Comparison of ENCODE assay signal across 8 cellular contexts in the genomic region with DNA sequence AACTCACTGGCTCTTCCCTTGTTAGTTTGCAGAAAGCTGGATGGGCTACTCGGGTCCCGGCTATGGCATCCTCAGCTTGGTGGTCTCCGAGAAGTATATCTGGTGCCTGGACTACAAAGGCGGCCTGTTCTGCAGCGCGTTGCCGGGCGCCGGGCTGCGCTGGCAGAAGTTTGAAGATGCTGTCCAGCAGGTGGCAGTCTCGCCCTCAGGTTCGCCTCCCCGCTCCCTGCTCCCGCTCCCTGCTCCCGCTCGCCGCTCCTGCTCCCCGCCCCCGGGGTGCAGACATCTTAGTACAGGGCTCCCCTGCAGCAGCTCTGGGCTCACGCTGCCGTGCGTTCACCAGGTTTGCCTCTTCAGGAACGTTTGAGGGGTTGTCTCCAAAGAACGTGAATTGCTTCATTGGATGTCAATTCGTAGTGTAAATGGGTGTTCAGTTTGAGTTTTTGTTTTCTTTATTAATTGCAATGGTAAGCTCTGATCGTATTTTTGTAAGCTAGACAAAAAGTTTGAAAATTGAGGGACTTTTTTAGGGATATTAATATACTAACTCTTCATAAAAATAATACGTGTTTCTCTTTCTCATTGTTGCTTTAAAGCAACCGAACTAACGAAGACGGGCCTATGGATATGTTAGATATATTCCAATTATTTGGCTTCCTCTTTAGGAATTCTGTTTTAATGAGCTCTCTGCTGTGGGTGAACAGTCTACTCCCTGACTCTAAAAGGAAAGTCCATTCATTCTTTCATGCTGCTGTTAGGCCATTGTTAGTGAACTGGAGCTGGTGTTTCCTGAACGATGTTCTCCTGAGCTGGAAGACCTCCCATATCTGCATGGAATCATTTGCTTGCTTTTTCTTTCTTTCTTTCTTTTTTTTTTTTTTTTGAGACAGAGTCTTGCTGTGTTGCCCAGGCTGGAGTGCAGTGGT.
DNase-seq lines count a peak whose midpoint lies in the region; ATAC-seq, FAIRE-seq and TF ChIP-seq lines count a peak whose summit lies in the region.

No MANE protein-coding gene starts in this region.

- TF ChIP-seq CTCF in endothelial cell of umbilical vein (IDR thresholded peaks at IDR 0.05; ENCODE audit: extremely low read depth in 1 of 2, insufficient read depth in 1 of 2, low read depth in 1 of 2, low read length in 2 of 2), result peak; percentile 79 to 84

- H3K27me3 Mint-ChIP-seq in CD4-positive, alpha-beta memory T cell, result no peaks in the 10 kb centered on the region

- peak in 4 of 5 donors; percentile 38 to 65 (median 48) for DNase-seq in CD4-positive, alpha-beta memory T cell
- DNase-seq in NOMO-1 (lab: John Stamatoyannopoulos, UW; ENCODE audit: unreplicated experiment in 2 of 2), result peak; percentile 16 to 34
- peak; percentile 61 for DNase-seq in activated CD8-positive, alpha-beta memory T cell treated with anti-CD3 and anti-CD28 coated beads, Interleukin-2, amount 50 U/mL, for 4 hours
- DNase-seq in endothelial cell of umbilical vein (ENCODE audit: low read depth, low spot score), result peak; percentile 73
- DNase-seq in middle frontal gyrus (ENCODE audit: extremely low spot score, low spot score), result peak; percentile 77
- DNase-seq in stimulated activated CD8-positive, alpha-beta memory T cell treated with anti-CD3 and anti-CD28 coated beads, Interleukin-15, amount 100 ng/mL, for 24 hours (ENCODE audit: low read depth), result peak; percentile 38

- no peak overlapping the region for H3K27ac ChIP-seq in CD4-positive, alpha-beta memory T cell (ENCODE audit: low read depth, low read length)
- no peak overlapping the region for H3K27ac ChIP-seq in endothelial cell of umbilical vein (ENCODE audit: insufficient read depth, low read depth, low read length)

- no peaks in the 10 kb centered on the region for H3K79me2 ChIP-seq in endothelial cell of umbilical vein (ENCODE audit: control insufficient read depth, insufficient read depth, low read length)

- H3K27ac Mint-ChIP-seq in CD4-positive, alpha-beta memory T cell, result peak overlapping the region in 1 of 7 donors; percentile 80

- peak; percentile 84 for FAIRE-seq in endothelial cell of umbilical vein (lab: Jason Lieb, UNC)

- H3K9me1 ChIP-seq in endothelial cell of umbilical vein (replicated peaks; ENCODE audit: control insufficient read depth, extremely low read depth, insufficient read depth, low read length), result no peaks in the 10 kb centered on the region

- no peaks in the 10 kb centered on the region for H4K20me1 ChIP-seq in endothelial cell of umbilical vein (replicated peaks; ENCODE audit: control insufficient read depth, extremely low read depth, insufficient read depth, low read length)

- no peak for TF ChIP-seq POLR2A in endothelial cell of umbilical vein (IDR thresholded peaks at IDR 0.05; ENCODE audit: low read depth, low read length)

- peak overlapping the region; percentile 83 for H3K4me2 ChIP-seq in endothelial cell of umbilical vein (ENCODE audit: insufficient read depth, low read length)

- H3K36me3 ChIP-seq in CD4-positive, alpha-beta memory T cell (ENCODE audit: insufficient read depth, low read length), result peaks cover 11% of the 10 kb centered on the region
- H3K36me3 ChIP-seq in endothelial cell of umbilical vein (ENCODE audit: control insufficient read depth in 2 of 2, extremely low read depth in 1 of 2, insufficient read depth in 2 of 2, low read length in 2 of 2), result peaks cover 6 to 26% of the 10 kb centered on the region in 2 experiments

- peaks cover 17 to 22% of the 10 kb centered on the region in 2 donors for H3K36me3 Mint-ChIP-seq in CD4-positive, alpha-beta memory T cell

- H3K4me3 ChIP-seq in CD4-positive, alpha-beta memory T cell (ENCODE audit: low read length in 2 of 2), result no peak overlapping the region
- H3K4me3 ChIP-seq in endothelial cell of umbilical vein (replicated peaks in 1 of 3; ENCODE audit: insufficient read depth in 1 of 3, low read depth in 1 of 3, low read length in 3 of 3), result peak overlapping the region in 1 of 3 experiments; percentile 13

- BruUV-seq in endothelial cell of umbilical vein (replicated peaks; lab: Mats Ljungman, UMichigan), result no TSS peak

- CTCF ChIA-PET in CD4-positive, alpha-beta memory T cell (lab: Charles Lee; ENCODE audit: partially characterized antibody), result interaction anchor here (0.7 to 10.3 kb wide), 28 partner anchors 9 to 757 kb away, joined by 3 to 252 read pairs (median 5); a partner anchor contains a TSS
- CTCF ChIA-PET in endothelial cell of umbilical vein (lab: Charles Lee), result interaction anchor here (0.6 to 4.6 kb wide), 40 partner anchors 8 to 512 kb away, joined by 3 to 66 read pairs (median 5); a partner anchor contains a TSS

- H2AFZ ChIP-seq in endothelial cell of umbilical vein (ENCODE audit: low read depth, low read length), result peak overlapping the region; percentile 71

- POLR2A ChIA-PET in CD4-positive, alpha-beta memory T cell (lab: Charles Lee; ENCODE audit: partially characterized antibody), result interaction anchor here (1.1 to 1.6 kb wide), 2 partner anchors 78 to 80 kb away, joined by 5 to 6 read pairs; no protein-coding TSS in a partner anchor
- POLR2A ChIA-PET in endothelial cell of umbilical vein (lab: Charles Lee), result no interaction called here

- no peaks in the 10 kb centered on the region for H3K9me3 Mint-ChIP-seq in CD4-positive, alpha-beta memory T cell

- no peak overlapping the region for H3K9ac ChIP-seq in endothelial cell of umbilical vein (replicated peaks; ENCODE audit: extremely low read depth, insufficient read depth, low read length)

- ATAC-seq in HG03354 (IDR thresholded peaks at IDR 0.05; ENCODE audit: poor library complexity, severe bottlenecking, unreplicated experiment) (peak; percentile 45), HG03159 (IDR thresholded peaks at IDR 0.05; ENCODE audit: unreplicated experiment) (no peak)

- no peaks in the 10 kb centered on the region for H3K4me1 Mint-ChIP-seq in CD4-positive, alpha-beta memory T cell

- no peaks in the 10 kb centered on the region for H3K27me3 ChIP-seq in CD4-positive, alpha-beta memory T cell (ENCODE audit: insufficient read depth, low read length)
- H3K27me3 ChIP-seq in endothelial cell of umbilical vein (ENCODE audit: control insufficient read depth in 2 of 2, insufficient read depth in 2 of 2, low read length in 2 of 2), result no peaks in the 10 kb centered on the region

- intact Hi-C loops in CD4-positive, alpha-beta memory T cell (cut with micrococcal nuclease), result no loop called here
- intact Hi-C loops in endothelial cell of umbilical vein (cut with micrococcal nuclease), result loop anchor here (1.0 to 2.0 kb wide), 5 partner anchors 71 to 479 kb away; a partner anchor contains a TSS

- dilution Hi-C loops in endothelial cell of umbilical vein (cut with MboI; ENCODE audit: extremely low pct_ligation_motif_present, low sequenced_read_pairs), result no loop called here

- H3K4me1 ChIP-seq in CD4-positive, alpha-beta memory T cell (ENCODE audit: insufficient read depth, low read length), result no peaks in the 10 kb centered on the region
- peaks cover 2% of the 10 kb centered on the region for H3K4me1 ChIP-seq in endothelial cell of umbilical vein (ENCODE audit: control insufficient read depth, extremely low read depth, insufficient read depth, low read length)

- H3K4me3 Mint-ChIP-seq in CD4-positive, alpha-beta memory T cell, result peak overlapping the region in 2 of 8 donors; percentile 11 to 69

- no peaks in the 10 kb centered on the region for H3K9me3 ChIP-seq in CD4-positive, alpha-beta memory T cell (ENCODE audit: control insufficient read depth in 1 of 2, low read length in 2 of 2)
- H3K9me3 ChIP-seq in endothelial cell of umbilical vein (replicated peaks; ENCODE audit: control insufficient read depth, insufficient read depth, low read length), result no peaks in the 10 kb centered on the region

TF ChIP-seq in endothelial cell of umbilical vein, 7 proteins besides CTCF, POLR2A, EP300 and RAD21:
- TF ChIP-seq FOS (IDR thresholded peaks at IDR 0.05; ENCODE audit: borderline replicate concordance, insufficient read depth, low read length) (no peak), EZH2 (IDR thresholded peaks at IDR 0.05; ENCODE audit: borderline replicate concordance, low read depth, low read length, severe bottlenecking) (no peak), POLR2AphosphoS5 (IDR thresholded peaks at IDR 0.05; ENCODE audit: insufficient read depth, low read depth, low read length) (peak; percentile 19), MYC (IDR thresholded peaks at IDR 0.05; ENCODE audit: low read depth, low read length) (no peak), JUN (IDR thresholded peaks at IDR 0.05; ENCODE audit: borderline replicate concordance, insufficient read depth, insufficient read length, low read depth) (no peak)
- TF ChIP-seq, protein P1, sequence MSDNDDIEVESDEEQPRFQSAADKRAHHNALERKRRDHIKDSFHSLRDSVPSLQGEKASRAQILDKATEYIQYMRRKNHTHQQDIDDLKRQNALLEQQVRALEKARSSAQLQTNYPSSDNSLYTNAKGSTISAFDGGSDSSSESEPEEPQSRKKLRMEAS (IDR thresholded peaks at IDR 0.05; ENCODE audit: insufficient read depth, insufficient read length), result no peak

Comparison
In these comparisons a context has a peak if more than half of its experiments do, and no peak if none do; other contexts are left out.
1. DNase-seq: peak in every context shown above with its lines; median percentile 77 in middle frontal gyrus; 73 in endothelial cell of umbilical vein; 61 in activated CD8-positive, alpha-beta memory T cell treated with anti-CD3 and anti-CD28 coated beads, Interleukin-2, amount 50 U/mL, for 4 hours; 48 in CD4-positive, alpha-beta memory T cell; 38 in stimulated activated CD8-positive, alpha-beta memory T cell treated with anti-CD3 and anti-CD28 coated beads, Interleukin-15, amount 100 ng/mL, for 24 hours; 25 in NOMO-1.